Comparison of ENCODE assay signal across 8 cellular contexts in genomic region chr19:13850910-13851753, GRCh38. TPM values are rescaled to one million over a fixed set of nuclear protein-coding genes. Genes with fewer than 3 reads are reported as not detected.
DNase-seq lines count a peak whose midpoint lies in the region; ATAC-seq and TF ChIP-seq lines count a peak whose summit lies in the region.

No MANE protein-coding gene starts in this region.

- no peaks in the 10 kb centered on the region for H3K36me3 ChIP-seq in CD8-positive, alpha-beta memory T cell (ENCODE audit: insufficient read depth, low read length)
- no peaks in the 10 kb centered on the region for H3K36me3 ChIP-seq in NT2/D1 (ENCODE audit: insufficient read depth, insufficient read length, low read length)
- H3K36me3 ChIP-seq in neural progenitor cell = no peaks in the 10 kb centered on the region
- no peaks in the 10 kb centered on the region for H3K36me3 ChIP-seq in uterus

- TF ChIP-seq CTCF in fibroblast of villous mesenchyme (IDR thresholded peaks at IDR 0.05; ENCODE audit: insufficient read depth, low read depth, low read length) = no peak
- TF ChIP-seq CTCF in neural progenitor cell (IDR thresholded peaks at IDR 0.05) = no peak
- no peak for TF ChIP-seq CTCF in uterus (IDR thresholded peaks at IDR 0.05)

- H3K4me1 Mint-ChIP-seq in CD8-positive, alpha-beta memory T cell = peaks cover 23 to 46% (median 27%) of the 10 kb centered on the region in 3 donors
- peaks cover 41% of the 10 kb centered on the region for H3K4me1 Mint-ChIP-seq in activated naive CD4-positive, alpha-beta T cell treated with anti-CD3 and anti-CD28 coated beads, Interleukin-2, amount 10 ng/mL, durations not matched to agents 7 days and 5 days
- peaks cover 25% of the 10 kb centered on the region for H3K4me1 Mint-ChIP-seq in neural progenitor cell

- no peaks in the 10 kb centered on the region for H3K79me2 ChIP-seq in neural progenitor cell (ENCODE audit: low read depth)

- CTCF ChIA-PET in CD8-positive, alpha-beta memory T cell (lab: Charles Lee) = interaction anchor here (1.2 to 8.2 kb wide), 3 partner anchors 10 to 15 kb away, joined by 4 to 73 read pairs (median 8); no protein-coding TSS in a partner anchor
- CTCF ChIA-PET in activated naive CD4-positive, alpha-beta T cell treated with anti-CD3 and anti-CD28 coated beads, Interleukin-2, amount 10 ng/mL, durations not matched to agents 7 days and 5 days (lab: Charles Lee) = no interaction called here

- ATAC-seq in GM19324 (IDR thresholded peaks at IDR 0.05; ENCODE audit: low FRiP score, unreplicated experiment) (no peak), GM19035 (IDR thresholded peaks at IDR 0.05; ENCODE audit: unreplicated experiment) (no peak)

- no peak overlapping the region for H2AFZ ChIP-seq in neural progenitor cell (replicated peaks)

- H3K9me3 Mint-ChIP-seq in CD8-positive, alpha-beta memory T cell = peaks cover 0 to 5% (median 0%) of the 10 kb centered on the region in 5 donors
- no peaks in the 10 kb centered on the region for H3K9me3 Mint-ChIP-seq in activated naive CD4-positive, alpha-beta T cell treated with anti-CD3 and anti-CD28 coated beads, Interleukin-2, amount 10 ng/mL, durations not matched to agents 7 days and 5 days
- H3K9me3 Mint-ChIP-seq in neural progenitor cell = no peaks in the 10 kb centered on the region

- intact Hi-C loops in uterus (cut with DNase I; ENCODE audit: low total_unique reads) = loop anchor here (5.0 kb wide), 1 partner anchor 54 kb away; the partner anchor contains the start of gene ZSWIM4

- POLR2A ChIA-PET in CD8-positive, alpha-beta memory T cell (lab: Charles Lee) = interaction anchor here (0.6 to 1.9 kb wide), 3 partner anchors 10 to 40 kb away, joined by 5 to 15 read pairs (median 6); no protein-coding TSS in a partner anchor

- TF ChIP-seq POLR2A in uterus (IDR thresholded peaks at IDR 0.05) = peak; percentile 33 to 34

- H3K27ac ChIP-seq in CD8-positive, alpha-beta memory T cell (ENCODE audit: low read depth, low read length) = peak overlapping the region; percentile 94
- H3K27ac ChIP-seq in neural progenitor cell (no peak overlapping the region), uterus (peak overlapping the region; percentile 100)

- H3K9ac ChIP-seq in NT2/D1 (ENCODE audit: insufficient read length, low read depth) (peak overlapping the region; percentile 82), neural progenitor cell (no peak overlapping the region)

- H4K20me1 ChIP-seq in neural progenitor cell (ENCODE audit: low read depth) = no peaks in the 10 kb centered on the region

- H3K9me3 ChIP-seq in CD8-positive, alpha-beta memory T cell (ENCODE audit: low read length) = no peaks in the 10 kb centered on the region
- H3K9me3 ChIP-seq in NT2/D1 (ENCODE audit: insufficient read depth, low read length) (no peaks in the 10 kb centered on the region), neural progenitor cell (ENCODE audit: low read depth) (no peaks in the 10 kb centered on the region), uterus (no peaks in the 10 kb centered on the region)

- DNase-seq in CD8-positive, alpha-beta memory T cell = peak in 4 of 5 donors; percentile 41 to 90 (median 61)
- DNase-seq in NT2/D1 (ENCODE audit: low read depth, low spot score) (no peak), fibroblast of villous mesenchyme (ENCODE audit: low read depth) (peak; percentile 94), neural progenitor cell (ENCODE audit: low spot score) (no peak), uterus (peak; percentile 92 to 95)
- DNase-seq in activated naive CD4-positive, alpha-beta T cell treated with anti-CD3 and anti-CD28 coated beads, Interleukin-2, amount 10 ng/mL, durations not matched to agents 7 days and 5 days = peak; percentile 37

- no peaks in the 10 kb centered on the region for H3K27me3 ChIP-seq in CD8-positive, alpha-beta memory T cell (ENCODE audit: insufficient read depth, low read length, poor library complexity, severe bottlenecking)
- H3K27me3 ChIP-seq in NT2/D1 (ENCODE audit: insufficient read depth, insufficient read length) (no peaks in the 10 kb centered on the region), neural progenitor cell (peaks cover 7% of the 10 kb centered on the region), uterus (no peaks in the 10 kb centered on the region)

- H3K4me3 Mint-ChIP-seq in CD8-positive, alpha-beta memory T cell = peak overlapping the region; percentile 75 to 91 (median 85)
- H3K4me3 Mint-ChIP-seq in activated naive CD4-positive, alpha-beta T cell treated with anti-CD3 and anti-CD28 coated beads, Interleukin-2, amount 10 ng/mL, durations not matched to agents 7 days and 5 days = peak overlapping the region; percentile 33
- H3K4me3 Mint-ChIP-seq in neural progenitor cell = peak overlapping the region; percentile 76

- H3K27ac Mint-ChIP-seq in CD8-positive, alpha-beta memory T cell = peak overlapping the region; percentile 89 to 100 (median 99)
- H3K27ac Mint-ChIP-seq in activated naive CD4-positive, alpha-beta T cell treated with anti-CD3 and anti-CD28 coated beads, Interleukin-2, amount 10 ng/mL, durations not matched to agents 7 days and 5 days = peak overlapping the region; percentile 72
- peak overlapping the region; percentile 97 for H3K27ac Mint-ChIP-seq in neural progenitor cell

- peaks cover 0 to 13% of the 10 kb centered on the region in 2 donors for H3K27me3 Mint-ChIP-seq in CD8-positive, alpha-beta memory T cell
- H3K27me3 Mint-ChIP-seq in activated naive CD4-positive, alpha-beta T cell treated with anti-CD3 and anti-CD28 coated beads, Interleukin-2, amount 10 ng/mL, durations not matched to agents 7 days and 5 days = peaks cover 24% of the 10 kb centered on the region
- H3K27me3 Mint-ChIP-seq in neural progenitor cell (ENCODE audit: insufficient read depth, low read depth) = peaks cover 12% of the 10 kb centered on the region

- peaks cover 29% of the 10 kb centered on the region for H3K4me1 ChIP-seq in CD8-positive, alpha-beta memory T cell (ENCODE audit: insufficient read depth, low read length)
- H3K4me1 ChIP-seq in NT2/D1 (ENCODE audit: insufficient read depth, insufficient read length) = peaks cover 18% of the 10 kb centered on the region
- peaks cover 8% of the 10 kb centered on the region for H3K4me1 ChIP-seq in neural progenitor cell
- peaks cover 14 to 35% of the 10 kb centered on the region in 2 donors for H3K4me1 ChIP-seq in uterus

- peaks cover 35% of the 10 kb centered on the region for H3F3A ChIP-seq in neural progenitor cell (ENCODE audit: low read depth)

- H3K4me2 ChIP-seq in neural progenitor cell = no peak overlapping the region

- H3K4me3 ChIP-seq in CD8-positive, alpha-beta memory T cell (ENCODE audit: low read length) = peak overlapping the region; percentile 20
- peak overlapping the region; percentile 12 for H3K4me3 ChIP-seq in NT2/D1 (ENCODE audit: insufficient read length, low read depth)
- peak overlapping the region; percentile 44 for H3K4me3 ChIP-seq in fibroblast of villous mesenchyme (ENCODE audit: low read depth, low read length)
- H3K4me3 ChIP-seq in neural progenitor cell = no peak overlapping the region
- peak overlapping the region; percentile 36 to 37 for H3K4me3 ChIP-seq in uterus

- peaks cover 0 to 4% (median 0%) of the 10 kb centered on the region in 3 donors for H3K36me3 Mint-ChIP-seq in CD8-positive, alpha-beta memory T cell
- H3K36me3 Mint-ChIP-seq in activated naive CD4-positive, alpha-beta T cell treated with anti-CD3 and anti-CD28 coated beads, Interleukin-2, amount 10 ng/mL, durations not matched to agents 7 days and 5 days = no peaks in the 10 kb centered on the region
- no peaks in the 10 kb centered on the region for H3K36me3 Mint-ChIP-seq in neural progenitor cell

RNA-seq across cellular contexts. Expression of gene NANOS3, which starts 25.8 kb away (rescaled TPM):
- 1 to 10 TPM in 1 of 2 experiments, under 1 TPM in 1; 0.90 to 1.5 TPM for total RNA-seq in CD8-positive, alpha-beta memory T cell
- not detected for polyA plus RNA-seq in CD8-positive, alpha-beta memory T cell
- total RNA-seq in fibroblast of villous mesenchyme (0.64 TPM in 1 of 2 replicates, not detected in the other), neural progenitor cell (ENCODE audit: low replicate concordance) (not detected in 2 replicates), uterus (1 to 10 TPM in 1 of 4 donors, not detected in 3; 1.2 TPM)

RNA-seq across cellular contexts. Expression of gene BRME1, which starts 54.8 kb away (rescaled TPM):
- total RNA-seq in CD8-positive, alpha-beta memory T cell = 1 to 10 TPM; 6.8 to 8.2 TPM
- polyA plus RNA-seq in CD8-positive, alpha-beta memory T cell = 3.5 TPM
- total RNA-seq in fibroblast of villous mesenchyme (0.32 and 0.43 TPM in 2 replicates), neural progenitor cell (ENCODE audit: low replicate concordance) (0.49 and 4.1 TPM in 2 replicates), uterus (1 to 10 TPM in 3 of 4 donors, not detected in 1; 4.8 to 7.7 (median 5.8) TPM)

RNA-seq across cellular contexts. Expression of gene CC2D1A, which starts 54.9 kb away (rescaled TPM):
- 10 to 100 TPM; 30.8 to 31.0 TPM for total RNA-seq in CD8-positive, alpha-beta memory T cell
- 15.3 TPM for polyA plus RNA-seq in CD8-positive, alpha-beta memory T cell
- total RNA-seq in fibroblast of villous mesenchyme (18.6 and 22.9 TPM in 2 replicates), neural progenitor cell (ENCODE audit: low replicate concordance) (8.1 and 22.0 TPM in 2 replicates), uterus (10 to 100 TPM in 2 of 4 donors, 1 to 10 TPM in 2; 3.2 to 44.4 (median 13.2) TPM)

RNA-seq across cellular contexts. Expression of gene ZSWIM4, which starts 55.9 kb away (rescaled TPM):
- total RNA-seq in CD8-positive, alpha-beta memory T cell = 1 to 10 TPM; 4.4 to 4.8 TPM
- 1.6 TPM for polyA plus RNA-seq in CD8-positive, alpha-beta memory T cell
- 12.1 and 13.2 TPM in 2 replicates for total RNA-seq in fibroblast of villous mesenchyme
- 6.7 and 20.4 TPM in 2 replicates for total RNA-seq in neural progenitor cell (ENCODE audit: low replicate concordance)
- total RNA-seq in uterus = 1 to 10 TPM in 3 of 4 donors, under 1 TPM in 1; 0.26 to 8.4 (median 6.0) TPM

Comparison
In these comparisons a context has a peak if more than half of its experiments do, and no peak if none do; other contexts are left out.
1. DNase-seq: peak in CD8-positive, alpha-beta memory T cell (4 of 5), activated naive CD4-positive, alpha-beta T cell treated with anti-CD3 and anti-CD28 coated beads, Interleukin-2, amount 10 ng/mL, durations not matched to agents 7 days and 5 days (single experiment), fibroblast of villous mesenchyme (single experiment) and uterus (2 of 2); none in NT2/D1 (single experiment) and neural progenitor cell (single experiment).
2. H3K4me3 Mint-ChIP-seq: peak in every context shown above with its lines; median percentile 85 in CD8-positive, alpha-beta memory T cell; 76 in neural progenitor cell; 33 in activated naive CD4-positive, alpha-beta T cell treated with anti-CD3 and anti-CD28 coated beads, Interleukin-2, amount 10 ng/mL, durations not matched to agents 7 days and 5 days.
3. Peak in every context shown above with its lines, with median percentiles within 50 percentile points of each other: H3K27ac Mint-ChIP-seq.